In genomic region chr3:179852117-179852886, GRCh38 we compare ENCODE assay signal across 9 cellular contexts.
DNase-seq lines count a peak whose midpoint lies in the region; ATAC-seq and TF ChIP-seq lines count a peak whose summit lies in the region.
"Had no signal": no experiment of that assay in that cellular context is flagged by ENCODE, and none has a peak within 500 bp of the region (broad histone marks: within the 10 kb centered on the region; RNA-seq: fewer than 3 reads in every experiment).

No MANE protein-coding gene starts in this region.

- no peaks in the 10 kb centered on the region for H3K79me1 ChIP-seq in IMR-90 (ENCODE audit: low read depth in 1 of 2, low read length in 2 of 2)

- no peak overlapping the region for H2AK9ac ChIP-seq in IMR-90 (replicated peaks; ENCODE audit: low read depth, low read length, poor library complexity)

- peak overlapping the region; percentile 75 for H3K4me2 ChIP-seq in BLaER1
- no peak overlapping the region for H3K4me2 ChIP-seq in IMR-90 (ENCODE audit: low read depth, low read length)

- DNase-seq in IMR-90 (peak; percentile 92), chondrocyte (ENCODE audit: low spot score) (no peak), NCI-H1105 treated with DMSO at 0.1 percent for 48 hours (lab: John Stamatoyannopoulos, UW) (no peak), germinal center (ENCODE audit: low spot score) (no peak), suprapubic skin (ENCODE audit: low spot score in 2 of 2) (no peak), gastrocnemius medialis (no peak)

- H2BK15ac ChIP-seq in IMR-90 (ENCODE audit: low read depth, low read length), result no peak overlapping the region; the same call in 2 of the 3 replicates

- H3K27ac ChIP-seq in BLaER1, result peak overlapping the region; percentile 76
- no peak overlapping the region for H3K27ac ChIP-seq in IMR-90 (ENCODE audit: insufficient read depth, low read length)
- H3K27ac ChIP-seq in suprapubic skin, result no peak overlapping the region
- H3K27ac ChIP-seq in gastrocnemius medialis, result no peak overlapping the region

- peaks cover 17% of the 10 kb centered on the region for H3K4me1 Mint-ChIP-seq in chondrocyte (ENCODE audit: low read depth)
- H3K4me1 Mint-ChIP-seq: brain had no signal

- H3K4me3 ChIP-seq in BLaER1 (no peak overlapping the region), IMR-90 (ENCODE audit: insufficient read depth, low read depth, low read length) (no peak overlapping the region), suprapubic skin (no peak overlapping the region), gastrocnemius medialis (no peak overlapping the region)

- POLR2A ChIA-PET in IMR-90 (lab: Charles Lee; ENCODE audit: unreplicated experiment), result no interaction called here

- no peak overlapping the region for H3K4me3 Mint-ChIP-seq in chondrocyte (ENCODE audit: unreplicated experiment)
- H3K4me3 Mint-ChIP-seq: brain had no signal

- CTCF ChIA-PET in IMR-90 (lab: Yijun Ruan, JAX), result interaction anchor here (0.7 to 1.9 kb wide), 3 partner anchors 12 to 44 kb away, joined by 3 to 8 read pairs (median 6); no protein-coding TSS in a partner anchor

- no peak overlapping the region for H2BK120ac ChIP-seq in IMR-90 (ENCODE audit: low read depth, low read length)

- no peak overlapping the region for H4K91ac ChIP-seq in IMR-90 (ENCODE audit: insufficient read depth, low read depth, low read length)

- ATAC-seq in GM21423 (IDR thresholded peaks at IDR 0.05; ENCODE audit: unreplicated experiment), result peak; percentile 71
- ATAC-seq in IMR-90 (ENCODE audit: low read depth), result peak; percentile 93
- ATAC-seq in gastrocnemius medialis, result no peak

- no peaks in the 10 kb centered on the region for H3K9me1 ChIP-seq in IMR-90 (ENCODE audit: insufficient read depth, low read length)

- no peak overlapping the region for H4K5ac ChIP-seq in IMR-90 (ENCODE audit: low read depth, low read length)

- 0 out of 2 replicates have a peak overlapping the region, but pooled peaks have one; percentile 24 for H3K14ac ChIP-seq in IMR-90 (replicated peaks; ENCODE audit: low read depth, low read length)

- H4K20me1 ChIP-seq in BLaER1 (no peaks in the 10 kb centered on the region), IMR-90 (ENCODE audit: insufficient read depth, low read length) (no peaks in the 10 kb centered on the region)

- no peak overlapping the region for H3K27ac Mint-ChIP-seq in chondrocyte (ENCODE audit: unreplicated experiment)
- H3K27ac Mint-ChIP-seq: brain had no signal

- 0 out of 2 replicates have a peak overlapping the region, but pooled peaks have one; percentile 17 for H2AK5ac ChIP-seq in IMR-90 (ENCODE audit: low read depth, low read length)

- TF ChIP-seq CTCF in IMR-90 (conservative IDR thresholded peaks at IDR 0.05; ENCODE audit: low read depth, low read length) (peak; percentile 42), chondrocyte (IDR thresholded peaks at IDR 0.05) (peak; percentile 28), suprapubic skin (IDR thresholded peaks at IDR 0.05) (no peak), gastrocnemius medialis (IDR thresholded peaks at IDR 0.05 in 4 of 5, conservative IDR thresholded peaks at IDR 0.05 in 1 of 5) (no peak)

- H3K56ac ChIP-seq in IMR-90 (ENCODE audit: extremely low read depth, insufficient read depth, low read length), result no peak overlapping the region

- H3K9ac ChIP-seq in BLaER1 (no peak overlapping the region), IMR-90 (ENCODE audit: low read depth, low read length) (no peak overlapping the region)

- dilution Hi-C loops in IMR-90 (cut with HindIII; ENCODE audit: low sequenced_read_pairs, unreplicated experiment), result no loop called here

- peak overlapping the region; percentile 74 for H2AFZ ChIP-seq in IMR-90 (replicated peaks; ENCODE audit: low read length, poor library complexity)

- peak overlapping the region; percentile 47 for H2BK5ac ChIP-seq in IMR-90 (ENCODE audit: low read depth, low read length, poor library complexity, severe bottlenecking)

- H4K8ac ChIP-seq in IMR-90 (ENCODE audit: low read depth in 2 of 2, low read length in 2 of 2), result peak overlapping the region in 1 of 2 experiments; percentile 22; a peak in 1 of 4 replicates

- H3K9me3 ChIP-seq in BLaER1, result no peaks in the 10 kb centered on the region
- no peaks in the 10 kb centered on the region for H3K9me3 ChIP-seq in IMR-90 (ENCODE audit: control insufficient read depth, insufficient read depth, low read length)
- no peaks in the 10 kb centered on the region for H3K9me3 ChIP-seq in suprapubic skin
- no peaks in the 10 kb centered on the region for H3K9me3 ChIP-seq in gastrocnemius medialis

- H3K36me3 ChIP-seq in BLaER1 (no peaks in the 10 kb centered on the region), IMR-90 (ENCODE audit: control insufficient read depth, insufficient read depth, low read length) (no peaks in the 10 kb centered on the region), suprapubic skin (no peaks in the 10 kb centered on the region), gastrocnemius medialis (no peaks in the 10 kb centered on the region)

- intact Hi-C loops in IMR-90 (cut with micrococcal nuclease), result no loop called here
- intact Hi-C loops in gastrocnemius medialis (cut with DNase I; ENCODE audit: low total_unique reads), result no loop called here

- TF ChIP-seq POLR2A in IMR-90 (IDR thresholded peaks at IDR 0.05; ENCODE audit: low read depth, low read length) (no peak), suprapubic skin (IDR thresholded peaks at IDR 0.05) (no peak), gastrocnemius medialis (IDR thresholded peaks at IDR 0.05) (no peak)

- H3K18ac ChIP-seq in IMR-90 (ENCODE audit: low read depth, low read length), result no peak overlapping the region

- TF ChIP-seq RAD21 in IMR-90 (IDR thresholded peaks at IDR 0.05; ENCODE audit: low read length), result peak; percentile 37

- in situ Hi-C loops in IMR-90 (cut with MboI; ENCODE audit: low sequenced_read_pairs), result no loop called here
- in situ Hi-C loops in gastrocnemius medialis (cut with MboI; ENCODE audit: low sequenced_read_pairs in 4 of 4), result no loop called here

- peaks cover 5% of the 10 kb centered on the region for H3K27me3 Mint-ChIP-seq in chondrocyte (ENCODE audit: low read depth)

- H3K27me3 ChIP-seq in BLaER1 (no peaks in the 10 kb centered on the region), IMR-90 (ENCODE audit: control insufficient read depth, insufficient read depth, low read length) (no peaks in the 10 kb centered on the region), suprapubic skin (no peaks in the 10 kb centered on the region), gastrocnemius medialis (no peaks in the 10 kb centered on the region)

- H3K4me1 ChIP-seq in BLaER1 (peaks cover 29% of the 10 kb centered on the region), IMR-90 (ENCODE audit: control insufficient read depth, insufficient read depth, low read length) (peaks cover 3% of the 10 kb centered on the region; the same call in 1 of the 2 replicates), suprapubic skin (no peaks in the 10 kb centered on the region), gastrocnemius medialis (no peaks in the 10 kb centered on the region)

- TF ChIP-seq EP300 in suprapubic skin (IDR thresholded peaks at IDR 0.05), result no peak

- H2BK20ac ChIP-seq in IMR-90 (ENCODE audit: low read depth, low read length), result no peak overlapping the region; the same call in 1 of the 2 replicates

- H3K9me3 Mint-ChIP-seq in chondrocyte (ENCODE audit: low read depth), result no peaks in the 10 kb centered on the region
- H3K9me3 Mint-ChIP-seq: brain had no signal

- no TSS peak for BruUV-seq in IMR-90 (replicated peaks; lab: Mats Ljungman, UMichigan)

- H3K36me3 Mint-ChIP-seq in chondrocyte (ENCODE audit: low read depth), result no peaks in the 10 kb centered on the region
- H3K36me3 Mint-ChIP-seq: brain had no signal

- no peak overlapping the region; the same call in 1 of the 2 replicates for H3K4ac ChIP-seq in IMR-90 (ENCODE audit: low read depth, low read length)

- no peak overlapping the region for H3K23ac ChIP-seq in IMR-90 (ENCODE audit: low read depth, low read length)

- WGBS in IMR-90 (ENCODE audit: extremely low coverage in 2 of 2, insufficient read length in 1 of 2), 2 experiments, result no CpG with 5 or more reads among the region's 4 CpGs
- WGBS in suprapubic skin, result 76% methylated on average over 4 of the region's 4 CpGs

TF ChIP-seq in IMR-90, 13 proteins besides CTCF, POLR2A, EP300 and RAD21:
- TF ChIP-seq BHLHE40 (IDR thresholded peaks at IDR 0.05; ENCODE audit: low read depth, low read length), result peak; percentile 24; the same call in 1 of the 2 replicates
- no peak for TF ChIP-seq USF2 (IDR thresholded peaks at IDR 0.05; ENCODE audit: low read depth, low read length)
- TF ChIP-seq FOS (IDR thresholded peaks at IDR 0.05; ENCODE audit: low read depth, low read length), result peak; percentile 75
- no peak for TF ChIP-seq CEBPB (IDR thresholded peaks at IDR 0.05; ENCODE audit: low read depth, low read length)
- TF ChIP-seq RCOR1 (IDR thresholded peaks at IDR 0.05; ENCODE audit: insufficient replicate concordance, low read length), result no peak
- peak; percentile 44 for TF ChIP-seq SMC3 (IDR thresholded peaks at IDR 0.05; ENCODE audit: low read depth, low read length)

Comparison
In these comparisons a context has a peak if more than half of its experiments do, and no peak if none do; other contexts are left out.
1. ATAC-seq: peak in GM21423 (single experiment) and IMR-90 (single experiment); none in gastrocnemius medialis (0 of 2).
2. CTCF ChIP-seq: peak in IMR-90 (single experiment) and chondrocyte (single experiment); none in suprapubic skin (0 of 2) and gastrocnemius medialis (0 of 5).